Comparison of ENCODE assay signal across 2 cellular contexts in genomic region chrX:99266255-99266654, GRCh38.
TF ChIP-seq lines count a peak whose summit lies in the region.

No MANE protein-coding gene starts in this region.

TF ChIP-seq in liver, 16 proteins besides CTCF, POLR2A, EP300 and RAD21:
- TF ChIP-seq ZBTB33 (IDR thresholded peaks at IDR 0.05) (no peak), FOXA2 (IDR thresholded peaks at IDR 0.05) (no peak), REST (IDR thresholded peaks at IDR 0.05) (no peak), HNF4G (IDR thresholded peaks at IDR 0.05) (no peak), YY1 (IDR thresholded peaks at IDR 0.05) (no peak), MAX (IDR thresholded peaks at IDR 0.05) (no peak), NR2F2 (IDR thresholded peaks at IDR 0.05) (no peak), SP1 (IDR thresholded peaks at IDR 0.05) (no peak)

TF ChIP-seq in H1, 55 proteins besides CTCF, POLR2A, EP300 and RAD21 (continued from another document):
- no peak for TF ChIP-seq RBBP5 (IDR thresholded peaks at IDR 0.05; ENCODE audit: borderline replicate concordance, low read depth, low read length)
- no peak for TF ChIP-seq PHF8 (conservative IDR thresholded peaks at IDR 0.05; ENCODE audit: low read depth, low read length)
- TF ChIP-seq ATF2 (IDR thresholded peaks at IDR 0.05; ENCODE audit: low read length), result no peak
- TF ChIP-seq E2F6 (IDR thresholded peaks at IDR 0.05), result no peak
- TF ChIP-seq FOSL1 (IDR thresholded peaks at IDR 0.05; ENCODE audit: insufficient read depth, low read depth, low read length), result no peak
- TF ChIP-seq YY1 (IDR thresholded peaks at IDR 0.05; ENCODE audit: low read depth, low read length), result no peak
- no peak for TF ChIP-seq HDAC2 (IDR thresholded peaks at IDR 0.05; ENCODE audit: borderline replicate concordance in 1 of 2, low read depth in 2 of 2, low read length in 2 of 2)
- TF ChIP-seq JUND (IDR thresholded peaks at IDR 0.05; ENCODE audit: low read length), result no peak
- no peak for TF ChIP-seq SP1 (IDR thresholded peaks at IDR 0.05; ENCODE audit: low read depth, low read length)
- TF ChIP-seq TAF1 (IDR thresholded peaks at IDR 0.05; ENCODE audit: low read depth, low read length), result no peak
